ENCODE assay signal across 7 cellular contexts in genomic region chr9:4266602-4267001, GRCh38. TPM values are rescaled to one million over a fixed set of nuclear protein-coding genes. Genes with fewer than 3 reads are reported as not detected.
"Had no signal": no experiment of that assay in that cellular context is flagged by ENCODE, and none has a peak within 500 bp of the region (broad histone marks: within the 10 kb centered on the region; RNA-seq: fewer than 3 reads in every experiment).

No MANE protein-coding gene starts in this region.

- DNase-seq: H9, HCEC 1CT, KBM-7 had no signal

- H3K27ac Mint-ChIP-seq: GM23338, H9, IgD-negative memory B cell had no signal

- H2AFZ ChIP-seq: GM23338 had no signal

- H3K4me3 Mint-ChIP-seq: GM23338, H9, IgD-negative memory B cell had no signal

- H3K4me2 ChIP-seq: GM23338 had no signal

- ATAC-seq: GM23338, HepG2 had no signal

- H3K27ac ChIP-seq: HL-60 had no signal

- H3K9me3 Mint-ChIP-seq: GM23338, H9 had no signal

- H3K27me3 Mint-ChIP-seq: IgD-negative memory B cell had no signal

- H3K4me3 ChIP-seq: GM23338 had no signal

- H3K4me1 Mint-ChIP-seq: GM23338, IgD-negative memory B cell had no signal

RNA-seq across cellular contexts. Expression of gene GLIS3, which starts 33.3 kb away (rescaled TPM):
- polyA plus RNA-seq: IgD-negative memory B cell had no signal
